ENCODE assay signal across 8 cellular contexts in the genomic region with DNA sequence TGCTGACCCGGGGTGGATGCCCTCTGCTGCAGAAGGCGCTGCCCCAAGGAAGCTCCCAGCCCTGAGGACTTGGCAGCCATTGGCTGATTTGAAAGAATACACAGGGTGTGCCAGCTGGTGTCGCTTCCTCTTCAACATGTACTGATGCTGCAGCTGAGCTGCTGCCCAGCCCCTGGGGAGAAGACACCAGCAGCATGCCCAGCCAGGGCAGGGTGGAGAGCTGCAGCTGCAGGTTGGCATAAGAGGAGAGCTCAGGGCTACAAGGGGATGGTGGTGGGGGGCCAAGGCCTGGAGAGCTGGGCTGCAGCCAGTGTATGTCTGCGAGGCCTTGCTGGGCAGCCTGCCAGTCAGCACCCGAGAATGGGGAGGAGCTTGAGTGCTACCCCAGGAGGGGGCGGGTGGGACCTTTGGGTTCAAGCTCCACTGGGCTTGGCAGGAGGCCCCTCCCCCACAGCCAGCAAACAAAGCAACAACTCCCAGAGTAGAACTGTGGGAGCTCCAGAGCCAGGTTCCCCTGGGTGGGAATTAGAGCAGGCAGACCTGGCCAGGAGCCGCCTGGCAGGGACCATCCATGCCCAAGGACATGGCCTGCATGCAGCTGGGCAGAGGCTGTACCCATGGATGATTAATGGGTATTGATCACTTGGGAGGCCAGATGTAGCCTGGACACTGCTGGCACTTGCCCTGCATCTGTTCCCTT. TPM values are rescaled to one million over a fixed set of nuclear protein-coding genes. Genes with fewer than 3 reads are reported as not detected.
DNase-seq lines count a peak whose midpoint lies in the region; ATAC-seq and TF ChIP-seq lines count a peak whose summit lies in the region.

No MANE protein-coding gene starts in this region.

- no peaks in the 10 kb centered on the region for H3K9me2 ChIP-seq in MM.1S (replicated peaks; ENCODE audit: insufficient read depth, low read length)

- H3K36me3 ChIP-seq in MM.1S (replicated peaks; ENCODE audit: insufficient read depth, low read length) (no peaks in the 10 kb centered on the region), lower lobe of right lung (no peaks in the 10 kb centered on the region), thyroid gland (no peaks in the 10 kb centered on the region), trophoblast cell (ENCODE audit: control insufficient read depth in 1 of 2, insufficient read depth in 2 of 2, low read length in 2 of 2) (no peaks in the 10 kb centered on the region)

- H3K27ac ChIP-seq in MM.1S (ENCODE audit: low read length) (peak overlapping the region; percentile 94), lower lobe of right lung (peak overlapping the region; percentile 53), thyroid gland (peak overlapping the region; percentile 73 to 87 (median 86)), trophoblast cell (ENCODE audit: low read depth, low read length) (no peak overlapping the region)

- H3K4me3 ChIP-seq in MM.1S (ENCODE audit: low read length) = peak overlapping the region; percentile 41
- no peak overlapping the region for H3K4me3 ChIP-seq in lower lobe of right lung
- H3K4me3 ChIP-seq in thyroid gland (replicated peaks in 1 of 3) = no peak overlapping the region
- no peak overlapping the region for H3K4me3 ChIP-seq in trophoblast cell (ENCODE audit: low read depth, low read length)

- no peaks in the 10 kb centered on the region for H4K20me1 ChIP-seq in MM.1S (ENCODE audit: insufficient read depth, low read length)

- H2BK12ac ChIP-seq in trophoblast cell (ENCODE audit: low read length) = no peak overlapping the region

- 14 to 15% methylated on average over 4 of the region's 7 CpGs for WGBS in thyroid gland, 2 donors
- no CpG with 5 or more reads among the region's 7 CpGs for WGBS in trophoblast cell (ENCODE audit: extremely low coverage, insufficient coverage, insufficient read length)

- intact Hi-C loops in lower lobe of right lung (cut with DNase I) (no loop called here), thyroid gland (cut with DNase I) (no loop called here)

- peaks cover 30% of the 10 kb centered on the region for H3F3A ChIP-seq in MM.1S (ENCODE audit: insufficient read depth, low read length)

- TF ChIP-seq CTCF in MM.1S (IDR thresholded peaks at IDR 0.05; ENCODE audit: low read length) (no peak; the same call in 1 of the 2 replicates), lower lobe of right lung (IDR thresholded peaks at IDR 0.05) (no peak), thyroid gland (IDR thresholded peaks at IDR 0.05) (no peak)

- no peak overlapping the region for H3K14ac ChIP-seq in trophoblast cell (ENCODE audit: low read length)

- H3K4me3 Mint-ChIP-seq in central memory CD8-positive, alpha-beta T cell = peak overlapping the region; percentile 42

- DNase-seq in GDM1 (lab: John Stamatoyannopoulos, UW) (peak; percentile 34), MM.1S (peak; percentile 88), lower lobe of right lung (peak; percentile 75), thyroid gland (peak; percentile 99), trophoblast cell (no peak)
- DNase-seq in central memory CD8-positive, alpha-beta T cell (ENCODE audit: low spot score in 2 of 2) = no peak

- no peaks in the 10 kb centered on the region for H3K27me3 ChIP-seq in MM.1S (replicated peaks; ENCODE audit: insufficient read depth, low read length)
- H3K27me3 ChIP-seq in lower lobe of right lung (ENCODE audit: low read depth) = no peaks in the 10 kb centered on the region
- no peaks in the 10 kb centered on the region for H3K27me3 ChIP-seq in thyroid gland
- no peaks in the 10 kb centered on the region for H3K27me3 ChIP-seq in trophoblast cell (ENCODE audit: insufficient read depth, low read length)

- no peak overlapping the region for H3K4ac ChIP-seq in trophoblast cell (ENCODE audit: low read depth, low read length)

- peak overlapping the region; percentile 69 for H3K9ac ChIP-seq in MM.1S (ENCODE audit: low read length)
- H3K9ac ChIP-seq in trophoblast cell (ENCODE audit: low read length) = no peak overlapping the region

- TF ChIP-seq POLR2A in thyroid gland (IDR thresholded peaks at IDR 0.05) = peak in 1 of 2 donors; percentile 35

- no peak overlapping the region for H2BK5ac ChIP-seq in trophoblast cell (ENCODE audit: low read depth, low read length, poor library complexity)

- H3K9me3 Mint-ChIP-seq in central memory CD8-positive, alpha-beta T cell = no peaks in the 10 kb centered on the region

- peaks cover 15% of the 10 kb centered on the region for H3K4me1 Mint-ChIP-seq in central memory CD8-positive, alpha-beta T cell

- no peak overlapping the region for H3K18ac ChIP-seq in trophoblast cell (ENCODE audit: low read length)

- no peak overlapping the region for H4K91ac ChIP-seq in trophoblast cell (ENCODE audit: low read depth, low read length)

- no peaks in the 10 kb centered on the region for H3K79me1 ChIP-seq in trophoblast cell (ENCODE audit: low read length)

- H3K4me1 ChIP-seq in MM.1S (ENCODE audit: low read length) (peaks cover 44% of the 10 kb centered on the region), lower lobe of right lung (peaks cover 50% of the 10 kb centered on the region), thyroid gland (peaks cover 46 to 69% of the 10 kb centered on the region in 2 donors), trophoblast cell (ENCODE audit: control insufficient read depth in 1 of 2, insufficient read depth in 2 of 2, low read length in 2 of 2) (no peaks in the 10 kb centered on the region)

- H2BK120ac ChIP-seq in trophoblast cell (ENCODE audit: insufficient read depth, low read length, poor library complexity) = no peak overlapping the region

- H3K23ac ChIP-seq in trophoblast cell (ENCODE audit: low read length) = no peak overlapping the region

- H2AK5ac ChIP-seq in trophoblast cell (ENCODE audit: low read length) = no peak overlapping the region

- H3K27ac Mint-ChIP-seq in central memory CD8-positive, alpha-beta T cell (ENCODE audit: low read depth) = no peak overlapping the region

- 0 out of 2 replicates have a peak overlapping the region, but pooled peaks have one; percentile 7 for H2AFZ ChIP-seq in MM.1S (ENCODE audit: low read length)
- H2AFZ ChIP-seq in trophoblast cell (ENCODE audit: insufficient read depth, low read length, poor library complexity) = no peak overlapping the region

- peaks cover 3% of the 10 kb centered on the region for H3K36me3 Mint-ChIP-seq in central memory CD8-positive, alpha-beta T cell (ENCODE audit: insufficient read depth)

- ATAC-seq in GM21717 (IDR thresholded peaks at IDR 0.05; ENCODE audit: unreplicated experiment) (peak; percentile 69), SK-N-SH treated with all-trans-retinoic acid at 6 μM for 48 hours (peak; percentile 85), lower lobe of right lung (peak; percentile 57 to 82)
- ATAC-seq in central memory CD8-positive, alpha-beta T cell (replicated peaks; ENCODE audit: extremely low read depth, poor library complexity, severe bottlenecking) = peak; percentile 49

- H4K12ac ChIP-seq in trophoblast cell (ENCODE audit: low read depth, low read length) = no peak overlapping the region

- no peaks in the 10 kb centered on the region for H3K27me3 Mint-ChIP-seq in central memory CD8-positive, alpha-beta T cell

- H3K79me2 ChIP-seq in MM.1S (ENCODE audit: low read length) (peaks cover 49% of the 10 kb centered on the region), trophoblast cell (ENCODE audit: control insufficient read depth, insufficient read depth, low read length, poor library complexity) (no peaks in the 10 kb centered on the region)

- no peak overlapping the region for H4K8ac ChIP-seq in trophoblast cell (ENCODE audit: low read depth, low read length)

- H3K4me2 ChIP-seq in MM.1S (ENCODE audit: low read depth, low read length) = peak overlapping the region; percentile 70
- no peak overlapping the region for H3K4me2 ChIP-seq in trophoblast cell (ENCODE audit: low read length)

- H3K9me3 ChIP-seq in MM.1S (replicated peaks; ENCODE audit: insufficient read depth, low read length) (no peaks in the 10 kb centered on the region), lower lobe of right lung (no peaks in the 10 kb centered on the region), thyroid gland (no peaks in the 10 kb centered on the region), trophoblast cell (ENCODE audit: insufficient read depth, low read depth, low read length) (no peaks in the 10 kb centered on the region)

TF ChIP-seq in SK-N-SH treated with all-trans-retinoic acid at 6 μM for 48 hours, 23 proteins besides CTCF, POLR2A, EP300 and RAD21:
- peak; percentile 27; the same call in 1 of the 2 replicates for TF ChIP-seq TCF4 (CRISPR knock-in tag; IDR thresholded peaks at IDR 0.05; ENCODE audit: borderline replicate concordance)
- TF ChIP-seq ZNF8 (CRISPR knock-in tag; IDR thresholded peaks at IDR 0.05) = no peak
- TF ChIP-seq, protein P1, sequence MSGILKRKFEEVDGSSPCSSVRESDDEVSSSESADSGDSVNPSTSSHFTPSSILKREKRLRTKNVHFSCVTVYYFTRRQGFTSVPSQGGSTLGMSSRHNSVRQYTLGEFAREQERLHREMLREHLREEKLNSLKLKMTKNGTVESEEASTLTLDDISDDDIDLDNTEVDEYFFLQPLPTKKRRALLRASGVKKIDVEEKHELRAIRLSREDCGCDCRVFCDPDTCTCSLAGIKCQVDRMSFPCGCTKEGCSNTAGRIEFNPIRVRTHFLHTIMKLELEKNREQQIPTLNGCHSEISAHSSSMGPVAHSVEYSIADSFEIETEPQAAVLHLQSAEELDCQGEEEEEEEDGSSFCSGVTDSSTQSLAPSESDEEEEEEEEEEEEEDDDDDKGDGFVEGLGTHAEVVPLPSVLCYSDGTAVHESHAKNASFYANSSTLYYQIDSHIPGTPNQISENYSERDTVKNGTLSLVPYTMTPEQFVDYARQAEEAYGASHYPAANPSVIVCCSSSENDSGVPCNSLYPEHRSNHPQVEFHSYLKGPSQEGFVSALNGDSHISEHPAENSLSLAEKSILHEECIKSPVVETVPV (CRISPR knock-in tag; IDR thresholded peaks at IDR 0.05) = no peak
- no peak for TF ChIP-seq ARNTL (CRISPR knock-in tag; IDR thresholded peaks at IDR 0.05; ENCODE audit: borderline replicate concordance, low read depth)
- TF ChIP-seq ZNF70 (CRISPR knock-in tag; IDR thresholded peaks at IDR 0.05) = no peak
- TF ChIP-seq BACH2 (CRISPR knock-in tag; IDR thresholded peaks at IDR 0.05; ENCODE audit: borderline replicate concordance) = no peak
- TF ChIP-seq ZFP3 (CRISPR knock-in tag; IDR thresholded peaks at IDR 0.05) = no peak
- no peak for TF ChIP-seq PPARA (CRISPR knock-in tag; IDR thresholded peaks at IDR 0.05; ENCODE audit: borderline replicate concordance)

RNA-seq across cellular contexts. Expression of gene SEMA4B, which starts 9.2 kb away (rescaled TPM):
- total RNA-seq in lower lobe of right lung (48.1 TPM), thyroid gland (100 to 1,000 TPM in 1 of 4 donors, 10 to 100 TPM in 3; 49.5 to 163 (median 69.9) TPM)
- 20.8 and 21.0 TPM in 2 replicates for polyA plus RNA-seq in trophoblast cell (2013)

RNA-seq across cellular contexts. Expression of gene CIB1, which starts 41.8 kb away (rescaled TPM):
- total RNA-seq in lower lobe of right lung (80.8 TPM), thyroid gland (10 to 100 TPM; 24.3 to 90.0 (median 30.8) TPM)
- 32.9 and 34.6 TPM in 2 replicates for polyA plus RNA-seq in trophoblast cell (2013)

RNA-seq across cellular contexts. Expression of gene GDPGP1, which starts 42.1 kb away (rescaled TPM):
- 13.1 TPM for total RNA-seq in lower lobe of right lung
- total RNA-seq in thyroid gland = 10 to 100 TPM in 2 of 4 donors, 1 to 10 TPM in 2; 7.1 to 28.1 (median 13.6) TPM
- 1.3 and 1.5 TPM in 2 replicates for polyA plus RNA-seq in trophoblast cell (2013)

RNA-seq across cellular contexts. Expression of gene TTLL13, which starts 57.4 kb away (rescaled TPM):
- total RNA-seq in lower lobe of right lung (not detected), thyroid gland (under 1 TPM in 2 of 4 donors, not detected in 2; 0.13 to 0.22 TPM)
- 0.05 and 0.06 TPM in 2 replicates for polyA plus RNA-seq in trophoblast cell (2013)

Comparison
In these comparisons a context has a peak if more than half of its experiments do, and no peak if none do; other contexts are left out.
1. DNase-seq: peak in GDM1 (single experiment), MM.1S (single experiment), lower lobe of right lung (single experiment) and thyroid gland (2 of 2); none in central memory CD8-positive, alpha-beta T cell (0 of 2) and trophoblast cell (0 of 2).
2. Peak in every context shown above with its lines, with median percentiles within 50 percentile points of each other: ATAC-seq.